13 cellular contexts compared by ENCODE assay signal in genomic region chr12:125140918-125141573, GRCh38. TPM values are rescaled to one million over a fixed set of nuclear protein-coding genes. Genes with fewer than 3 reads are reported as not detected.
DNase-seq lines count a peak whose midpoint lies in the region; ATAC-seq, FAIRE-seq and TF ChIP-seq lines count a peak whose summit lies in the region.
"Had no signal": no experiment of that assay in that cellular context is flagged by ENCODE, and none has a peak within 500 bp of the region (broad histone marks: within the 10 kb centered on the region; RNA-seq: fewer than 3 reads in every experiment).

No MANE protein-coding gene starts in this region.

- H3K23ac ChIP-seq in mesenchymal stem cell (ENCODE audit: low read length in 2 of 2): no peak overlapping the region

- BruUV-seq in Calu3 (replicated peaks; lab: Mats Ljungman, UMichigan): no TSS peak
- no TSS peak for BruUV-seq in HepG2 (replicated peaks; lab: Mats Ljungman, UMichigan)

- WGBS in mesenchymal stem cell: 84% methylated on average over 7 of the region's 13 CpGs
- 85% methylated on average over 13 of the region's 13 CpGs for WGBS in HepG2 (ENCODE audit: low lambda C conversion rate)
- WGBS in endodermal cell (ENCODE audit: insufficient coverage in 1 of 2, insufficient read length in 1 of 2), 2 experiments: 92 to 97% methylated on average over 10 to 12 of the region's 13 CpGs

- no peak for TF ChIP-seq POLR2A in HepG2 (IDR thresholded peaks at IDR 0.05; ENCODE audit: insufficient read depth in 1 of 2, low read depth in 2 of 2, low read length in 2 of 2)

- FAIRE-seq in bronchial epithelial cell (lab: Jason Lieb, UNC) (no peak), HepG2 (lab: Jason Lieb, UNC) (no peak)
- FAIRE-seq: frontal cortex, H1 had no signal

- TF ChIP-seq CTCF in Calu3 (IDR thresholded peaks at IDR 0.05; ENCODE audit: unreplicated experiment) (no peak), bronchial epithelial cell (IDR thresholded peaks at IDR 0.05; ENCODE audit: insufficient read depth, low read length, severe bottlenecking) (no peak), HepG2 (CRISPR knock-in tag; IDR thresholded peaks at IDR 0.05) (no peak), endodermal cell (conservative IDR thresholded peaks at IDR 0.05) (no peak)

- no peak overlapping the region for H2AFZ ChIP-seq in mesenchymal stem cell (ENCODE audit: low read depth, low read length)
- no peak overlapping the region for H2AFZ ChIP-seq in HepG2 (ENCODE audit: low read length)

- H3K27me3 Mint-ChIP-seq in Calu3 (ENCODE audit: unreplicated experiment): no peaks in the 10 kb centered on the region
- H3K27me3 Mint-ChIP-seq in endodermal cell (ENCODE audit: insufficient read depth): no peaks in the 10 kb centered on the region

- no peak overlapping the region for H3K14ac ChIP-seq in mesenchymal stem cell (ENCODE audit: low read length in 2 of 2)

- in situ Hi-C loops in HepG2 (cut with HindIII; ENCODE audit: extremely low pct_ligation_motif_present, low pct_unique_long_range_greater_than_20kb): no loop called here

- H3K9me3 ChIP-seq in MG63 (no peaks in the 10 kb centered on the region), mesenchymal stem cell (ENCODE audit: control insufficient read depth, low read length) (no peaks in the 10 kb centered on the region), HepG2 (ENCODE audit: low read length) (no peaks in the 10 kb centered on the region), endodermal cell (ENCODE audit: control insufficient read depth, low read length) (no peaks in the 10 kb centered on the region)
- H3K9me3 ChIP-seq: Peyer's patch had no signal

- H3K9me3 Mint-ChIP-seq in Calu3 (ENCODE audit: low read depth, unreplicated experiment) (no peaks in the 10 kb centered on the region), endodermal cell (no peaks in the 10 kb centered on the region)
- H3K9me3 Mint-ChIP-seq: CD8-positive, alpha-beta T cell had no signal

- no peaks in the 10 kb centered on the region for H4K20me1 ChIP-seq in HepG2 (ENCODE audit: insufficient read depth, low read length)

- ATAC-seq in HepG2: no peak
- ATAC-seq: CD8-positive, alpha-beta T cell had no signal

- no peaks in the 10 kb centered on the region for H3K79me1 ChIP-seq in mesenchymal stem cell (replicated peaks; ENCODE audit: low read length, poor library complexity, severe bottlenecking)

- no peak overlapping the region for H3K4ac ChIP-seq in mesenchymal stem cell (ENCODE audit: low read depth in 1 of 2, low read length in 2 of 2)

- peak overlapping the region; percentile 26 for H3K27ac Mint-ChIP-seq in Calu3 (ENCODE audit: unreplicated experiment)
- H3K27ac Mint-ChIP-seq in endodermal cell: no peak overlapping the region
- H3K27ac Mint-ChIP-seq: CD8-positive, alpha-beta T cell had no signal

- H3K27me3 ChIP-seq in MG63: no peaks in the 10 kb centered on the region
- no peaks in the 10 kb centered on the region for H3K27me3 ChIP-seq in bronchial epithelial cell (ENCODE audit: control insufficient read depth, insufficient read depth, low read length)
- no peaks in the 10 kb centered on the region for H3K27me3 ChIP-seq in mesenchymal stem cell (ENCODE audit: control insufficient read depth in 1 of 2, insufficient read depth in 1 of 2, low read length in 2 of 2)
- no peaks in the 10 kb centered on the region for H3K27me3 ChIP-seq in HepG2 (ENCODE audit: control insufficient read depth in 1 of 2, insufficient read depth in 2 of 2, low read length in 2 of 2)
- no peaks in the 10 kb centered on the region for H3K27me3 ChIP-seq in endodermal cell (ENCODE audit: control insufficient read depth, insufficient read depth, low read length, poor library complexity, severe bottlenecking)
- H3K27me3 ChIP-seq: Peyer's patch had no signal

- H3K4me3 ChIP-seq in MG63 (no peak overlapping the region), bronchial epithelial cell (ENCODE audit: low read depth, low read length) (no peak overlapping the region), mesenchymal stem cell (ENCODE audit: insufficient read depth in 1 of 2, low read depth in 1 of 2, low read length in 2 of 2) (no peak overlapping the region), HepG2 (replicated peaks in 1 of 3; ENCODE audit: insufficient read depth in 1 of 3, low read depth in 2 of 3, low read length in 3 of 3) (no peak overlapping the region), endodermal cell (ENCODE audit: low read length) (no peak overlapping the region)
- H3K4me3 ChIP-seq: Peyer's patch had no signal

- POLR2A ChIA-PET in HepG2 (lab: Yijun Ruan, JAX): no interaction called here

- DNase-seq in Calu3 (peak; percentile 54), MG63 (peak; percentile 79), bronchial epithelial cell (ENCODE audit: low read depth) (peak; percentile 92), mesenchymal stem cell (peak; percentile 27), HepG2 (ENCODE audit: low spot score) (no peak), endodermal cell (no peak), NCI-H187 (lab: John Stamatoyannopoulos, UW) (no peak), pons (ENCODE audit: low spot score) (no peak)
- DNase-seq: aorta; CD8-positive, alpha-beta T cell; Peyer's patch had no signal

- H3K4me2 ChIP-seq in mesenchymal stem cell (ENCODE audit: low read length, poor library complexity, severe bottlenecking): no peak overlapping the region
- H3K4me2 ChIP-seq in HepG2 (ENCODE audit: low read depth, low read length): no peak overlapping the region

- H3K79me2 ChIP-seq in HepG2 (ENCODE audit: insufficient read depth, low read length): no peaks in the 10 kb centered on the region

- H3K9ac ChIP-seq in mesenchymal stem cell (ENCODE audit: low read length) (peak overlapping the region; percentile 64), HepG2 (ENCODE audit: insufficient read depth, low read depth, low read length) (no peak overlapping the region), endodermal cell (ENCODE audit: extremely low read depth, low read length, poor library complexity, severe bottlenecking) (no peak overlapping the region)

- H2BK15ac ChIP-seq in mesenchymal stem cell (ENCODE audit: low read depth, poor library complexity, severe bottlenecking): no peak overlapping the region

- H3K4me1 ChIP-seq in mesenchymal stem cell (ENCODE audit: control insufficient read depth, insufficient read depth, low read depth, low read length) (peaks cover 14% of the 10 kb centered on the region), HepG2 (ENCODE audit: insufficient read depth, low read length) (peaks cover 14% of the 10 kb centered on the region), endodermal cell (ENCODE audit: control insufficient read depth, insufficient read depth, low read length) (no peaks in the 10 kb centered on the region)
- H3K4me1 ChIP-seq: Peyer's patch had no signal

- H3K27ac ChIP-seq in mesenchymal stem cell (ENCODE audit: low read length, poor library complexity, severe bottlenecking): peak overlapping the region; percentile 58
- no peak overlapping the region for H3K27ac ChIP-seq in HepG2 (ENCODE audit: extremely low read length, insufficient read depth, low read length)
- H3K27ac ChIP-seq in endodermal cell (ENCODE audit: low read depth, low read length): no peak overlapping the region
- H3K27ac ChIP-seq: Peyer's patch had no signal

- H3K36me3 ChIP-seq in MG63 (no peaks in the 10 kb centered on the region; the same call in 1 of the 2 replicates), bronchial epithelial cell (ENCODE audit: control insufficient read depth, insufficient read depth, low read length) (peaks cover 6% of the 10 kb centered on the region), mesenchymal stem cell (ENCODE audit: control insufficient read depth in 1 of 2, insufficient read depth in 2 of 2, low read depth in 1 of 2, low read length in 2 of 2) (peaks cover 15 to 30% of the 10 kb centered on the region in 2 experiments), HepG2 (replicated peaks in 1 of 2; ENCODE audit: control insufficient read depth in 1 of 2, insufficient read depth in 2 of 2, low read length in 2 of 2) (peaks cover 2 to 7% of the 10 kb centered on the region in 2 experiments; a peak in 4 of 5 replicates), endodermal cell (ENCODE audit: control insufficient read depth, insufficient read depth, low read length) (peaks cover 31% of the 10 kb centered on the region)

- no peak overlapping the region for H2BK120ac ChIP-seq in mesenchymal stem cell (ENCODE audit: low read depth, low read length)

- CTCF ChIA-PET in Calu3 (lab: Charles Lee): no interaction called here
- CTCF ChIA-PET in HepG2 (lab: Yijun Ruan, JAX; ENCODE audit: low intra/inter-chr PET ratio, low total read pairs): no interaction called here

- peaks cover 9% of the 10 kb centered on the region for H3K4me1 Mint-ChIP-seq in Calu3 (ENCODE audit: low read depth, unreplicated experiment)
- peaks cover 23% of the 10 kb centered on the region for H3K4me1 Mint-ChIP-seq in endodermal cell

- H3K4me3 Mint-ChIP-seq in Calu3 (ENCODE audit: low read depth, unreplicated experiment): no peak overlapping the region
- H3K4me3 Mint-ChIP-seq in endodermal cell: no peak overlapping the region
- H3K4me3 Mint-ChIP-seq: CD8-positive, alpha-beta T cell had no signal

- H3K18ac ChIP-seq in mesenchymal stem cell (ENCODE audit: low read depth in 1 of 2, low read length in 2 of 2): no peak overlapping the region

- intact Hi-C loops in Calu3 (cut with micrococcal nuclease; ENCODE audit: unreplicated experiment) (no loop called here), HepG2 (cut with micrococcal nuclease; ENCODE audit: unreplicated experiment) (no loop called here)

- no peak overlapping the region for H2BK12ac ChIP-seq in mesenchymal stem cell (ENCODE audit: low read length in 2 of 2)

- H2AK5ac ChIP-seq in mesenchymal stem cell (ENCODE audit: low read length, severe bottlenecking): no peak overlapping the region

- H3K36me3 Mint-ChIP-seq in Calu3 (ENCODE audit: insufficient read depth, unreplicated experiment) (peaks cover 32% of the 10 kb centered on the region), endodermal cell (ENCODE audit: low read depth) (peaks cover 44% of the 10 kb centered on the region)

- TF ChIP-seq EP300 in HepG2 (IDR thresholded peaks at IDR 0.05; ENCODE audit: low read depth in 2 of 2, low read length in 2 of 2) (no peak), HepG2 (CRISPR knock-in tag; IDR thresholded peaks at IDR 0.05; ENCODE audit: borderline replicate concordance) (no peak)

- no peak overlapping the region for H2BK5ac ChIP-seq in mesenchymal stem cell (ENCODE audit: low read depth, low read length, poor library complexity, severe bottlenecking)

- H4K91ac ChIP-seq in mesenchymal stem cell (ENCODE audit: low read length): no peak overlapping the region

- peak overlapping the region; percentile 21 for H4K8ac ChIP-seq in mesenchymal stem cell (ENCODE audit: low read length)

- no peak for TF ChIP-seq RAD21 in HepG2 (CRISPR knock-in tag; IDR thresholded peaks at IDR 0.05)

RNA-seq across cellular contexts. Expression of gene TMEM132B, which starts 45.1 kb away (rescaled TPM):
- total RNA-seq in Calu3 (2022): 1.8 and 2.1 TPM in 2 replicates
- total RNA-seq in MG63 (2014; rRNA removed; shearing (Covaris generic); ENCODE audit: low replicate concordance): 0.07 and 0.53 TPM in 2 replicates
- 0.53 and 0.77 TPM in 2 replicates for total RNA-seq in bronchial epithelial cell
- 0.15 TPM for polyA plus RNA-seq in mesenchymal stem cell (2013, experiment 1 of 2)
- 0.19 TPM for polyA plus RNA-seq in mesenchymal stem cell (2013, experiment 2 of 2)
- 0.01 and 0.02 TPM in 2 replicates for total RNA-seq in HepG2 (2016; rRNA removed; fragmentation: Illumina TruSeq; extraction: Trizol)
- total RNA-seq in HepG2 (2016; cell fraction: cytosol; rRNA removed; fragmentation: Illumina TruSeq; extraction: Trizol; ENCODE audit: low read depth): not detected in 2 replicates
- total RNA-seq in HepG2 (2016; cell fraction: insoluble cytoplasmic fraction; rRNA removed; fragmentation: Illumina TruSeq; extraction: Trizol): 0.11 TPM in 1 of 2 replicates, not detected in the other
- 0.14 TPM in 1 of 2 replicates, not detected in the other for total RNA-seq in HepG2 (2016; cell fraction: membrane; rRNA removed; fragmentation: Illumina TruSeq; extraction: Trizol)
- 0.34 and 0.85 TPM in 2 replicates for total RNA-seq in HepG2 (2016; cell fraction: nucleus; rRNA removed; fragmentation: Illumina TruSeq; extraction: Trizol)
- 0.03 TPM in 1 of 2 replicates, not detected in the other for polyA plus RNA-seq in HepG2 (2011; rRNA removed)
- polyA plus RNA-seq in HepG2 (2011; cell fraction: cytosol; rRNA removed): 0.01 and 0.03 TPM in 2 replicates
- polyA plus RNA-seq in HepG2 (2011; cell fraction: nucleus; rRNA removed): 0.05 and 0.19 TPM in 2 replicates
- 0.04 and 0.12 TPM in 2 replicates for polyA plus RNA-seq in HepG2 (2012)
- polyA plus RNA-seq in HepG2 (2016; cell fraction: cytosol; fragmentation: Illumina TruSeq; extraction: Trizol; ENCODE audit: low read depth): not detected in 2 replicates
- not detected in 2 replicates for polyA plus RNA-seq in HepG2 (2016; cell fraction: insoluble cytoplasmic fraction; fragmentation: Illumina TruSeq; extraction: Trizol; ENCODE audit: low read depth)
- not detected in 2 replicates for polyA plus RNA-seq in HepG2 (2016; cell fraction: membrane; fragmentation: Illumina TruSeq; extraction: Trizol; ENCODE audit: low read depth)
- 0.12 TPM in 1 of 2 replicates, not detected in the other for polyA plus RNA-seq in HepG2 (2016; cell fraction: nucleus; fragmentation: Illumina TruSeq; extraction: Trizol; ENCODE audit: insufficient read depth, low read depth)
- 0.36 TPM in 1 of 2 replicates, not detected in the other for polyA minus RNA-seq in HepG2 (2011; rRNA and poly(A)+ RNA removed; ENCODE audit: low replicate concordance)
- not detected in 2 replicates for polyA minus RNA-seq in HepG2 (2011; cell fraction: cytosol; rRNA and poly(A)+ RNA removed)
- 0.13 and 0.25 TPM in 2 replicates for polyA minus RNA-seq in HepG2 (2011; cell fraction: nucleus; rRNA and poly(A)+ RNA removed)
- total RNA-seq in endodermal cell: 10 to 100 TPM; 19.5 to 47.0 TPM
- 12.5 TPM for polyA plus RNA-seq in endodermal cell (2013, experiment 1 of 2)
- 15.5 TPM for polyA plus RNA-seq in endodermal cell (2013, experiment 2 of 2)
- total RNA-seq: CD8-positive, alpha-beta T cell had no signal

Comparison
In these comparisons a context has a peak if more than half of its experiments do, and no peak if none do; other contexts are left out.
1. DNase-seq: peak in Calu3 (single experiment), MG63 (single experiment), bronchial epithelial cell (single experiment) and mesenchymal stem cell (single experiment); none in HepG2 (single experiment), endodermal cell (single experiment), NCI-H187 (0 of 2) and pons (single experiment).